13 cellular contexts compared by ENCODE assay signal in the genomic region with DNA sequence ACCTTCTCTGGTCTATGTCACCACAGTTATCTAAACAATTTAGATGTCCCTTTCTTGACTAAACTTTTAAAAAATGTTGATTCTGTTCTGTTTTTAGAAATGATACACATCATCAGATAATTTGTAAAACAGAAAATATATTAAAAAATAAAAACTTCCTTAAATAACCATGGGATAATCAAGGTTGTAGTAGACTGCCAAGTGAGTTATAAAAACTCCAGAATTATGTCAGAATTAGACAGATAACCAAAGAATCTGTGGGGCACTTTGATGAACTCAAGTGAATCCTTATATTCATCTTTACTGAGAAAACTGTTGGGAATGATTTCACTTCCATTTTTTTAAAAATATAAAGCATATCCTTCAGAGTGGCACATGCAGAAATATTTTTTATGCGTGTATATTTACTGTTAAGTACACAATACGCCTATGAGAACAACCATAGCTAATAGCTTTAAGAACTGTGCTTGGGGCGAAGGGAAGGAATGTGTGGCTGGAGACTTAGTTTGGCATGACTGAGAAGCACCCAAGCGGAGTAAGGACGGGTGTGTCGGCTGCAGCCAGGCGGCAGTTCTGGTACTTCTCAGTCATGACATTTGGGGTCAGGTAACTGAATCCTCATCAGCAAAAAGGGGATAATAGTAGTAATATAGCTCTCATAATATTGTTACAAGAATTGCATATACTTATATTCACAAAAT.
DNase-seq lines count a peak whose midpoint lies in the region; ATAC-seq and TF ChIP-seq lines count a peak whose summit lies in the region.
"Had no signal": no experiment of that assay in that cellular context is flagged by ENCODE, and none has a peak within 500 bp of the region (broad histone marks: within the 10 kb centered on the region; RNA-seq: fewer than 3 reads in every experiment).

No MANE protein-coding gene starts in this region.

- H3K36me3 ChIP-seq in SK-N-MC (ENCODE audit: insufficient read depth, low read length), result no peaks in the 10 kb centered on the region
- H3K36me3 ChIP-seq in effector memory CD4-positive, alpha-beta T cell (ENCODE audit: control insufficient read depth, insufficient read depth, low read length), result no peaks in the 10 kb centered on the region
- H3K36me3 ChIP-seq: vagina had no signal

- no peaks in the 10 kb centered on the region for H3K9me3 Mint-ChIP-seq in nephron

- H3K4me1 Mint-ChIP-seq in nephron, result peaks cover 55% of the 10 kb centered on the region

- H3K4me3 Mint-ChIP-seq in nephron, result peak overlapping the region in 1 of 3 experiments; percentile 26

- H3K4me1 ChIP-seq in effector memory CD4-positive, alpha-beta T cell (ENCODE audit: control insufficient read depth, insufficient read depth, low read length, poor library complexity, severe bottlenecking), result no peaks in the 10 kb centered on the region

- intact Hi-C loops in Right ventricle myocardium superior (cut with DNase I), result loop anchor here (10.0 kb wide), 1 partner anchor 96 kb away; no protein-coding TSS in a partner anchor

- peak overlapping the region; percentile 49 for H3K27ac ChIP-seq in SK-N-MC
- H3K27ac ChIP-seq in effector memory CD4-positive, alpha-beta T cell (ENCODE audit: insufficient read depth, low read length, poor library complexity, severe bottlenecking), result no peak overlapping the region
- H3K27ac ChIP-seq: vagina had no signal

- H3K4me3 ChIP-seq in SK-N-MC, result no peak overlapping the region
- no peak overlapping the region for H3K4me3 ChIP-seq in effector memory CD4-positive, alpha-beta T cell (ENCODE audit: insufficient read depth, low read depth, low read length, poor library complexity, severe bottlenecking)
- H3K4me3 ChIP-seq: vagina had no signal

- no peak for TF ChIP-seq CTCF in nephron (IDR thresholded peaks at IDR 0.05; ENCODE audit: unreplicated experiment in 3 of 3)

- H3K27me3 Mint-ChIP-seq in nephron (ENCODE audit: low read depth), result no peaks in the 10 kb centered on the region

- in situ Hi-C loops in ACHN (cut with HindIII; ENCODE audit: low pct_ligation_motif_present, low pct_unique_long_range_greater_than_20kb, low sequenced_read_pairs), result no loop called here

- H3K27ac Mint-ChIP-seq in nephron, result peak overlapping the region; percentile 85 to 93 (median 90)

- peak; percentile 93 for DNase-seq in ACHN
- no peak for DNase-seq in SK-N-MC (ENCODE audit: low read depth, low spot score)
- DNase-seq in Right ventricle myocardium superior, result no peak
- DNase-seq in effector memory CD4-positive, alpha-beta T cell, result no peak
- no peak for DNase-seq in dermis blood vessel endothelial cell
- DNase-seq in KG1 (lab: John Stamatoyannopoulos, UW), result no peak
- DNase-seq: activated naive CD4-positive, alpha-beta T cell treated with Interleukin-2 at 50 U/mL for 16 hours; DMS 273 treated with DMSO at 0.1 percent for 48 hours; NCI-H1930; SHP77 had no signal

- no peaks in the 10 kb centered on the region for H3K36me3 Mint-ChIP-seq in nephron (ENCODE audit: low read depth)

- no peak overlapping the region for H3K9ac ChIP-seq in SK-N-MC (ENCODE audit: insufficient read length)

- ATAC-seq in Right ventricle myocardium superior (ENCODE audit: poor library complexity), result peak; percentile 50
- ATAC-seq in GM19467 (IDR thresholded peaks at IDR 0.05; ENCODE audit: unreplicated experiment), result no peak

- no peaks in the 10 kb centered on the region for H3K27me3 ChIP-seq in effector memory CD4-positive, alpha-beta T cell (replicated peaks; ENCODE audit: control insufficient read depth, insufficient read depth, low read length, poor library complexity, severe bottlenecking)
- H3K27me3 ChIP-seq: vagina had no signal

- H3K9me3 ChIP-seq in SK-N-MC (ENCODE audit: low read depth, low read length), result no peaks in the 10 kb centered on the region
- H3K9me3 ChIP-seq in effector memory CD4-positive, alpha-beta T cell (ENCODE audit: control insufficient read depth, low read length), result no peaks in the 10 kb centered on the region
- H3K9me3 ChIP-seq: vagina had no signal
